In the genomic region with DNA sequence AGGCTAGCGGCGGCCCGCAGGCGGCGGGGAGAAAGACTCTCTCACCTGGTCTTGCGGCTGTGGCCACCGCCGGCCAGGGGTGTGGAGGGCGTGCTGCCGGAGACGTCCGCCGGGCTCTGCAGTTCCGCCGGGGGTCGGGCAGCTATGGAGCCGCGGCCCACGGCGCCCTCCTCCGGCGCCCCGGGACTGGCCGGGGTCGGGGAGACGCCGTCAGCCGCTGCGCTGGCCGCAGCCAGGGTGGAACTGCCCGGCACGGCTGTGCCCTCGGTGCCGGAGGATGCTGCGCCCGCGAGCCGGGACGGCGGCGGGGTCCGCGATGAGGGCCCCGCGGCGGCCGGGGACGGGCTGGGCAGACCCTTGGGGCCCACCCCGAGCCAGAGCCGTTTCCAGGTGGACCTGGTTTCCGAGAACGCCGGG, we compare ENCODE assay signal across 8 cellular contexts. TPM values are rescaled to one million over a fixed set of nuclear protein-coding genes. Genes with fewer than 3 reads are reported as not detected.
DNase-seq lines count a peak whose midpoint lies in the region; ATAC-seq, FAIRE-seq and TF ChIP-seq lines count a peak whose summit lies in the region.

No MANE protein-coding gene starts in this region.

- TF ChIP-seq POLR2A in stomach (IDR thresholded peaks at IDR 0.05) = no peak

- TF ChIP-seq EP300 in stomach (IDR thresholded peaks at IDR 0.05) = no peak

- H3K27ac Mint-ChIP-seq in astrocyte (ENCODE audit: unreplicated experiment) = no peak overlapping the region

- no peak overlapping the region for H3K4me3 Mint-ChIP-seq in astrocyte (ENCODE audit: unreplicated experiment)

- peaks cover 5% of the 10 kb centered on the region for H3K4me1 ChIP-seq in astrocyte (ENCODE audit: insufficient read depth, low read length)
- H3K4me1 ChIP-seq in iPS-20b (ENCODE audit: insufficient read depth, low read length) = peaks cover 8% of the 10 kb centered on the region
- peaks cover 17 to 73% (median 57%) of the 10 kb centered on the region in 4 donors for H3K4me1 ChIP-seq in stomach

- H4K20me1 ChIP-seq in astrocyte (ENCODE audit: insufficient read depth, low read length) = peaks cover 37% of the 10 kb centered on the region

- POLR2A ChIA-PET in BJ (lab: Charles Lee) = no interaction called here

- peak overlapping the region; percentile 92 for H3K9ac ChIP-seq in astrocyte (ENCODE audit: low read length)
- no peak overlapping the region; the same call in 1 of the 2 replicates for H3K9ac ChIP-seq in iPS-20b (ENCODE audit: low read depth, low read length)

- H3K36me3 Mint-ChIP-seq in astrocyte (ENCODE audit: low read depth, unreplicated experiment) = no peaks in the 10 kb centered on the region

- WGBS in stomach, 5 donors = 0 to 1% (median 0%) methylated on average over 14 to 53 of the region's 53 CpGs

- peak; percentile 45 for ATAC-seq in GM19324 (IDR thresholded peaks at IDR 0.05; ENCODE audit: low FRiP score, unreplicated experiment)
- peak; percentile 40 for ATAC-seq in HG03354 (IDR thresholded peaks at IDR 0.05; ENCODE audit: poor library complexity, severe bottlenecking, unreplicated experiment)

- peak overlapping the region; percentile 62 for H2AFZ ChIP-seq in astrocyte (ENCODE audit: low read depth, low read length)

- peak overlapping the region; percentile 90 for H3K4me2 ChIP-seq in astrocyte (ENCODE audit: low read length)

- peaks cover 8% of the 10 kb centered on the region for H3K4me1 Mint-ChIP-seq in astrocyte (ENCODE audit: low read depth, unreplicated experiment)

- H3K79me2 ChIP-seq in astrocyte (ENCODE audit: insufficient read depth, low read length) = peaks cover 61% of the 10 kb centered on the region

- TF ChIP-seq CTCF in BJ (IDR thresholded peaks at IDR 0.05; ENCODE audit: insufficient read depth, low read depth, low read length) = no peak
- no peak for TF ChIP-seq CTCF in astrocyte (IDR thresholded peaks at IDR 0.05; ENCODE audit: insufficient read depth, low read depth, low read length)
- peak in 3 of 7 experiments; percentile 8 to 47 (median 9) for TF ChIP-seq CTCF in stomach (IDR thresholded peaks at IDR 0.05)

- H3K4me3 ChIP-seq in BJ (ENCODE audit: low read depth, low read length) = peak overlapping the region; percentile 72
- peak overlapping the region; percentile 95 for H3K4me3 ChIP-seq in astrocyte (ENCODE audit: insufficient read depth, low read depth, low read length)
- peak overlapping the region; percentile 83; the same call in 1 of the 2 replicates for H3K4me3 ChIP-seq in iPS-20b (ENCODE audit: low read length)
- H3K4me3 ChIP-seq in stomach = peak overlapping the region; percentile 83 to 93 (median 86)

- DNase-seq in BJ (ENCODE audit: low read depth) = no peak
- DNase-seq in astrocyte (ENCODE audit: low read depth) = no peak
- no peak for DNase-seq in stomach
- no peak for DNase-seq in kidney tubule cell (ENCODE audit: low spot score)
- DNase-seq in DMS53 treated with DMSO at 0.1 percent for 48 hours (lab: John Stamatoyannopoulos, UW; ENCODE audit: unreplicated experiment) = no peak

- H3K9me3 ChIP-seq in astrocyte (ENCODE audit: insufficient read depth, low read depth, low read length) (no peaks in the 10 kb centered on the region), iPS-20b (ENCODE audit: insufficient read depth, low read depth, low read length) (no peaks in the 10 kb centered on the region), stomach (no peaks in the 10 kb centered on the region)

- H3K27me3 ChIP-seq in BJ (ENCODE audit: control insufficient read depth, insufficient read depth, low read length) (no peaks in the 10 kb centered on the region), astrocyte (ENCODE audit: insufficient read depth, low read length) (no peaks in the 10 kb centered on the region), iPS-20b (ENCODE audit: insufficient read depth, low read length) (peaks cover 31% of the 10 kb centered on the region), stomach (no peaks in the 10 kb centered on the region)

- no peaks in the 10 kb centered on the region for H3K36me3 ChIP-seq in BJ (ENCODE audit: control insufficient read depth, insufficient read depth, low read length)
- H3K36me3 ChIP-seq in astrocyte (ENCODE audit: insufficient read depth, low read length) = no peaks in the 10 kb centered on the region
- H3K36me3 ChIP-seq in iPS-20b (ENCODE audit: insufficient read depth, low read depth, low read length) = no peaks in the 10 kb centered on the region
- no peaks in the 10 kb centered on the region for H3K36me3 ChIP-seq in stomach

- H3K9me3 Mint-ChIP-seq in astrocyte (ENCODE audit: unreplicated experiment) = no peaks in the 10 kb centered on the region

- H3K27me3 Mint-ChIP-seq in astrocyte (ENCODE audit: low read depth, unreplicated experiment) = no peaks in the 10 kb centered on the region

- intact Hi-C loops in stomach (cut with DNase I; ENCODE audit: low total_unique reads) = no loop called here

- H3K27ac ChIP-seq in astrocyte (ENCODE audit: low read depth, low read length) (peak overlapping the region; percentile 91), iPS-20b (ENCODE audit: low read length) (no peak overlapping the region), stomach (peak overlapping the region; percentile 97 to 100 (median 97))

- CTCF ChIA-PET in BJ (lab: Yijun Ruan, JAX) = interaction anchor here (0.8 to 1.5 kb wide), 5 partner anchors 9 to 519 kb away, joined by 3 to 5 read pairs (median 4); no protein-coding TSS in a partner anchor

- FAIRE-seq in astrocyte (lab: Jason Lieb, UNC) = no peak

RNA-seq across cellular contexts. Expression of a gene that starts 0.3 kb away (rescaled TPM):
- polyA plus RNA-seq in BJ (2011; rRNA removed) = 4.8 and 8.0 TPM in 2 replicates
- 12.2 and 12.8 TPM in 2 replicates for polyA minus RNA-seq in BJ (2011; rRNA and poly(A)+ RNA removed)
- total RNA-seq in astrocyte = 17.2 and 20.3 TPM in 2 replicates
- total RNA-seq in stomach = 100 to 1,000 TPM in 3 of 5 donors, 10 to 100 TPM in 2; 61.3 to 575 (median 137) TPM
- 1 to 10 TPM; 2.1 to 6.7 (median 5.7) TPM for polyA plus RNA-seq in stomach
